In the genomic region with DNA sequence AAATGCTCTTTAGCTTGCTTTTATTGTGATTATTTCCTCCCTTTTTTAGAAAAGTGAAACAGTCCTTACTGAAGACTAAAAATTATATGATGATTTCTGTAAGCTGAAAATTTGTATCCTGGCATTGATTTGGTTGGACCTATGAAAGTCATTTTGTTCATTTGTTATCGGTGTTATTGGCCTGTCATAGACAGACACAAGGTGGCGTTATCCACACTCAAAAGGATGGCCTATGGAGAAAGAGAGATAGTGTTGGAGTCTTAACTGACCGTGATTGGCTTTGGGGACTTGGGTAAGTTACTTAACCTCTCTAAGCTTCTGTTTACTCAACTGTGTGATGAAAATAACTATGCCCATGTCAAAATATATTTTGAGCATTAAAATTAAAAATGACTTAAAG, we compare ENCODE assay signal across 7 cellular contexts.
DNase-seq lines count a peak whose midpoint lies in the region; ATAC-seq, FAIRE-seq and TF ChIP-seq lines count a peak whose summit lies in the region.

No MANE protein-coding gene starts in this region.

- no peak overlapping the region for H3K27ac Mint-ChIP-seq in T-helper 17 cell

- ATAC-seq in GM21390 (IDR thresholded peaks at IDR 0.05; ENCODE audit: unreplicated experiment) (peak; percentile 71), GM18873 (IDR thresholded peaks at IDR 0.05; ENCODE audit: low FRiP score, unreplicated experiment) (no peak), T-helper 17 cell (no peak)

- H3K4me1 Mint-ChIP-seq in T-helper 17 cell: no peaks in the 10 kb centered on the region

- H3K9ac ChIP-seq in kidney (ENCODE audit: low read length in 2 of 2): no peak overlapping the region

- intact Hi-C loops in kidney (cut with DNase I): no loop called here

- H3K27me3 Mint-ChIP-seq in T-helper 17 cell: no peaks in the 10 kb centered on the region

- no peak overlapping the region for H3K4me3 Mint-ChIP-seq in T-helper 17 cell

- H3K9me3 ChIP-seq in kidney (ENCODE audit: control insufficient read depth in 1 of 2, low read length in 2 of 2) (no peaks in the 10 kb centered on the region), T-helper 17 cell (ENCODE audit: control insufficient read depth, low read length, poor library complexity, severe bottlenecking) (no peaks in the 10 kb centered on the region)

- H3K36me3 ChIP-seq in kidney (ENCODE audit: control insufficient read depth in 1 of 2, insufficient read depth in 2 of 2, low read length in 2 of 2): no peaks in the 10 kb centered on the region

- no peak overlapping the region for H3K27ac ChIP-seq in kidney (ENCODE audit: low read depth in 2 of 2, low read length in 2 of 2)

- DNase-seq in LoVo (ENCODE audit: low spot score) (peak; percentile 3), SW480 (ENCODE audit: low spot score) (peak; percentile 69), kidney (no peak), activated gamma-delta T cell (lab: John Stamatoyannopoulos, UW) (no peak), T-helper 17 cell (no peak)

- no peaks in the 10 kb centered on the region for H3K4me1 ChIP-seq in kidney (ENCODE audit: control insufficient read depth in 1 of 2, insufficient read depth in 1 of 2, low read depth in 1 of 2, low read length in 2 of 2)

- peak; percentile 23 for TF ChIP-seq CTCF in kidney (IDR thresholded peaks at IDR 0.05; ENCODE audit: borderline replicate concordance, extremely low read depth, insufficient read depth)

- no peak overlapping the region for H3K4me3 ChIP-seq in kidney (ENCODE audit: low read length in 2 of 2)

- H3K36me3 Mint-ChIP-seq in T-helper 17 cell (ENCODE audit: low read depth): peaks cover 2% of the 10 kb centered on the region

- no peak for FAIRE-seq in kidney (lab: Jason Lieb, UNC)

Comparison
In these comparisons a context has a peak if more than half of its experiments do, and no peak if none do; other contexts are left out.
1. DNase-seq: peak in LoVo (single experiment) and SW480 (single experiment); none in kidney (single experiment), activated gamma-delta T cell (single experiment) and T-helper 17 cell (0 of 3).